ENCODE assay signal across 8 cellular contexts in genomic region chr1:38708701-38709258, GRCh38.
"Had no signal": no experiment of that assay in that cellular context is flagged by ENCODE, and none has a peak within 500 bp of the region (broad histone marks: within the 10 kb centered on the region; RNA-seq: fewer than 3 reads in every experiment).

No MANE protein-coding gene starts in this region.

- H3K36me3 ChIP-seq: HAP-1 had no signal

- H3K36me3 Mint-ChIP-seq: IgD-negative memory B cell had no signal

- ATAC-seq: HCT116, HepG2 had no signal

- H3K4me3 Mint-ChIP-seq: HFFc6 had no signal

- H3K4me1 Mint-ChIP-seq: IgD-negative memory B cell had no signal

- H3K4me3 ChIP-seq: GM23248, HAP-1 had no signal

- H3K27ac ChIP-seq: GM23248, HL-60 had no signal

- DNase-seq: GM23248, GOT3, HFFc6 had no signal

- H3K27ac Mint-ChIP-seq: HFFc6, IgD-negative memory B cell had no signal

- H3K9me3 ChIP-seq: HAP-1 had no signal

- H3K9ac ChIP-seq: GM23248 had no signal

- H2AFZ ChIP-seq: GM23248 had no signal
